8 cellular contexts compared by ENCODE assay signal in the genomic region with DNA sequence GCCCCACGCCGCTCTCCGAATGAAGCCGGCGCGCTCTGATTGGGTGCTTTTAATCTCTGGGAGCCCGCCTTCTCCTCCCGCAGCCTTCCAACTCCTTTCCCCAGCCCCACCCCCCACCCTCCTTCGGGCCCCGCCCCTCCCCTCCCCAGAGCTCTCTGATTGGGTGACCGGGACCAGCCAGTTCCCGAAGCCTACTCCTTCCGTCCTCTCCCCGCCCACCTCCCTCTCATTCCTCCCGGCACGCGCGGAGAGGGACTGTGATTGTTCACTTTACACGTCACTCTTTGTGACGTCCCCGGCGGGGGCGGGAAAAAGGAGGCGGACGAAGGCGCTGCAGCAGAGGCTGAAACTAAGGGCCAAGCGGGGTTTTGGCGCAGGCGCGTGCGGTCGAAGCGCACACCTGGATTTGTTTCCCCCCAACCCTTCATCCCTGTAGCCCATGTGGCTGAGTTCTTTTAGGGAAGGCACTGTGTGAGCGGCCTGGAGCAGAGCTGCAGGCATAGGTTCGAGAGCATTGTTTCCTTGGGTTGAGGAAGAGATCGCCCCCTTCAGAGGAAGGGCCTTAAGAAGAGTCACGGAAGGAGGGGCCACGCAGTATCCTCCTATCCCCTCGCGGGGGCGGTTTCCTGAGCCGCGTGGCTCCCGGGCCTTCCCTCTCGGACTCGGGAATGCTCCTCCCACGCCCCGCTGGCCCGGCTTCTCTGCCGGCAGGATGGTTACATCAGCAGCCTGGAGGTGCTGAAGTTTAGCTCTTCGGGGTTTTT. TPM values are rescaled to one million over a fixed set of nuclear protein-coding genes. Genes with fewer than 3 reads are reported as not detected.
A peak's percentile ranks its signal among the peaks of the same experiment; 100 is the strongest.
DNase-seq lines count a peak whose midpoint lies in the region; ATAC-seq, FAIRE-seq and TF ChIP-seq lines count a peak whose summit lies in the region.

A gene (minus strand): TSS at position 21 of the 764 bp plus-strand sequence. CDS start 361 bp downstream, outside the sequence.

- peak within 1 kb of the TSS; percentile 96 for H4K8ac ChIP-seq in trophoblast cell (ENCODE audit: low read depth, low read length)

- H3K79me1 ChIP-seq in trophoblast cell (ENCODE audit: low read length): peaks cover 16% of the 10 kb centered on the region

- peaks cover 0 to 4% of the 10 kb centered on the region in 2 experiments for H3K4me1 ChIP-seq in trophoblast cell (ENCODE audit: control insufficient read depth in 1 of 2, insufficient read depth in 2 of 2, low read length in 2 of 2)
- peaks cover 21 to 32% (median 24%) of the 10 kb centered on the region in 4 donors for H3K4me1 ChIP-seq in transverse colon

- H3K4me3 Mint-ChIP-seq in T-cell: peak within 1 kb of the TSS; percentile 94 to 97 (median 96)

- POLR2A ChIA-PET in T-cell (lab: Charles Lee): interaction anchor here in 1 of 2 donors (0.6 to 1.3 kb wide), 4 partner anchors 8 to 40 kb away, joined by 3 to 8 read pairs (median 4); no protein-coding TSS in a partner anchor

- peak within 1 kb of the TSS; percentile 100 for H2AK5ac ChIP-seq in trophoblast cell (ENCODE audit: low read length)

- no peaks in the 10 kb centered on the region for H3K9me3 ChIP-seq in trophoblast cell (ENCODE audit: insufficient read depth, low read depth, low read length)
- no peaks in the 10 kb centered on the region for H3K9me3 ChIP-seq in transverse colon

- peak; percentile 77 for DNase-seq in GM12892 (ENCODE audit: insufficient read length)
- peak; percentile 96 for DNase-seq in NCI-H1436 treated with DMSO at 0.1 percent for 48 hours (lab: John Stamatoyannopoulos, UW)
- peak; percentile 95 to 100 (median 99) for DNase-seq in T-cell
- peak; percentile 100 for DNase-seq in cardiac septum (ENCODE audit: low spot score)
- DNase-seq in trophoblast cell: peak; percentile 99 to 100
- peak; percentile 100 for DNase-seq in transverse colon

- in situ Hi-C loops in transverse colon (cut with MboI; ENCODE audit: low pct_ligation_motif_present in 1 of 4, low pct_unique_long_range_greater_than_20kb in 1 of 4, low sequenced_read_pairs in 3 of 4): no loop called here

- peak within 1 kb of the TSS; percentile 99 for H4K12ac ChIP-seq in trophoblast cell (ENCODE audit: low read depth, low read length)

- H3K36me3 Mint-ChIP-seq in T-cell: no peaks in the 10 kb centered on the region

- H4K91ac ChIP-seq in trophoblast cell (ENCODE audit: low read depth, low read length): peak within 1 kb of the TSS; percentile 87

- H3K79me2 ChIP-seq in trophoblast cell (ENCODE audit: control insufficient read depth, insufficient read depth, low read length, poor library complexity): peaks cover 21% of the 10 kb centered on the region

- H3K4ac ChIP-seq in trophoblast cell (ENCODE audit: low read depth, low read length): peak within 1 kb of the TSS; percentile 100

- peak within 1 kb of the TSS; percentile 89 for H2BK12ac ChIP-seq in trophoblast cell (ENCODE audit: low read length)

- H3K36me3 ChIP-seq in trophoblast cell (ENCODE audit: control insufficient read depth in 1 of 2, insufficient read depth in 2 of 2, low read length in 2 of 2): no peaks in the 10 kb centered on the region
- H3K36me3 ChIP-seq in transverse colon: no peaks in the 10 kb centered on the region

- peak; percentile 92 for FAIRE-seq in GM12892 (lab: Jason Lieb, UNC)

- CTCF ChIA-PET in T-cell (lab: Charles Lee): interaction anchor here (0.6 to 1.6 kb wide), 5 partner anchors 9 to 86 kb away, joined by 3 to 7 read pairs (median 4); no protein-coding TSS in a partner anchor

- no peak for TF ChIP-seq EP300 in transverse colon (IDR thresholded peaks at IDR 0.05; ENCODE audit: low read depth)

- H3K4me2 ChIP-seq in trophoblast cell (ENCODE audit: low read length): peak within 1 kb of the TSS; percentile 77

- H2BK5ac ChIP-seq in trophoblast cell (ENCODE audit: low read depth, low read length, poor library complexity): peak within 1 kb of the TSS; percentile 96

- intact Hi-C loops in cardiac septum (cut with DNase I): loop anchor here (2.0 to 5.0 kb wide), 2 partner anchors 167 to 231 kb away; a partner anchor contains a TSS
- intact Hi-C loops in transverse colon (cut with DNase I; ENCODE audit: low total_unique reads): no loop called here

- H3K9me3 Mint-ChIP-seq in T-cell: no peaks in the 10 kb centered on the region

- peak within 1 kb of the TSS; percentile 100 for H3K18ac ChIP-seq in trophoblast cell (ENCODE audit: low read length)

- H3K9ac ChIP-seq in trophoblast cell (ENCODE audit: low read length): peak within 1 kb of the TSS; percentile 95

- ATAC-seq in HG02852 (IDR thresholded peaks at IDR 0.05; ENCODE audit: unreplicated experiment) (peak; percentile 73), T-cell (replicated peaks in 1 of 4) (peak; percentile 83 to 85 (median 84))

- H3K4me3 ChIP-seq in trophoblast cell (ENCODE audit: low read depth, low read length): peak within 1 kb of the TSS; percentile 94
- peak within 1 kb of the TSS; percentile 65 to 99 (median 98) for H3K4me3 ChIP-seq in transverse colon

- peak; percentile 22 to 40 (median 33) for TF ChIP-seq CTCF in transverse colon (IDR thresholded peaks at IDR 0.05)

- H3K27ac ChIP-seq in adipose tissue (ENCODE audit: low read depth, low read length): peak within 1 kb of the TSS; percentile 94
- H3K27ac ChIP-seq in trophoblast cell (ENCODE audit: low read depth, low read length): peak within 1 kb of the TSS; percentile 98
- H3K27ac ChIP-seq in transverse colon: peak within 1 kb of the TSS; percentile 98 to 99 (median 99)

- peak; percentile 75; the same call in 1 of the 2 replicates for TF ChIP-seq POLR2A in GM12892 (IDR thresholded peaks at IDR 0.05; ENCODE audit: low read depth, low read length)
- peak; percentile 71 for TF ChIP-seq POLR2A in transverse colon (IDR thresholded peaks at IDR 0.05)

- peaks cover 29 to 35% (median 33%) of the 10 kb centered on the region in 3 donors for H3K4me1 Mint-ChIP-seq in T-cell

- no peaks in the 10 kb centered on the region for H3K27me3 Mint-ChIP-seq in T-cell

- H3K27ac Mint-ChIP-seq in T-cell: peak within 1 kb of the TSS; percentile 96 to 97

- peak within 1 kb of the TSS; percentile 100 for H3K14ac ChIP-seq in trophoblast cell (ENCODE audit: low read length)

- peak within 1 kb of the TSS; percentile 86 for H2AFZ ChIP-seq in trophoblast cell (ENCODE audit: insufficient read depth, low read length, poor library complexity)

- H2BK120ac ChIP-seq in trophoblast cell (ENCODE audit: insufficient read depth, low read length, poor library complexity): peak within 1 kb of the TSS; percentile 97

- no peak within 1 kb of the TSS for H3K23ac ChIP-seq in trophoblast cell (ENCODE audit: low read length)

- H3K27me3 ChIP-seq in trophoblast cell (ENCODE audit: insufficient read depth, low read length) (peaks cover 2% of the 10 kb centered on the region), transverse colon (no peaks in the 10 kb centered on the region)

- WGBS in adipose tissue, 3 donors: 0 to 1% (median 0%) methylated on average over 45 to 51 of the region's 51 CpGs
- no CpG with 5 or more reads among the region's 51 CpGs for WGBS in trophoblast cell (ENCODE audit: extremely low coverage, insufficient coverage, insufficient read length)
- 0 to 1% methylated on average over 5 to 47 of the region's 51 CpGs for WGBS in transverse colon (ENCODE audit: low coverage in 1 of 2), 2 donors

RNA-seq across cellular contexts. Expression of the gene that starts here (rescaled TPM):
- polyA plus RNA-seq in GM12892 (2012; ENCODE audit: missing spikeins): 19.4 TPM
- total RNA-seq in T-cell: 10 to 100 TPM; 45.3 to 64.2 (median 52.0) TPM
- 10 to 100 TPM in 2 of 3 donors, 1 to 10 TPM in 1; 6.1 to 13.2 (median 11.8) TPM for polyA plus RNA-seq in adipose tissue
- total RNA-seq in cardiac septum: 21.6 TPM
- polyA plus RNA-seq in trophoblast cell (2013): 65.5 and 72.3 TPM in 2 replicates
- total RNA-seq in transverse colon: 10 to 100 TPM; 11.3 to 27.8 (median 24.2) TPM

Comparison
In these comparisons a context has a peak if more than half of its experiments do, and no peak if none do; other contexts are left out.
1. Peak in every context shown above with its lines: DNase-seq, ATAC-seq, H3K4me3 ChIP-seq and H3K27ac ChIP-seq.